23 cellular contexts compared by ENCODE assay signal in the genomic region with DNA sequence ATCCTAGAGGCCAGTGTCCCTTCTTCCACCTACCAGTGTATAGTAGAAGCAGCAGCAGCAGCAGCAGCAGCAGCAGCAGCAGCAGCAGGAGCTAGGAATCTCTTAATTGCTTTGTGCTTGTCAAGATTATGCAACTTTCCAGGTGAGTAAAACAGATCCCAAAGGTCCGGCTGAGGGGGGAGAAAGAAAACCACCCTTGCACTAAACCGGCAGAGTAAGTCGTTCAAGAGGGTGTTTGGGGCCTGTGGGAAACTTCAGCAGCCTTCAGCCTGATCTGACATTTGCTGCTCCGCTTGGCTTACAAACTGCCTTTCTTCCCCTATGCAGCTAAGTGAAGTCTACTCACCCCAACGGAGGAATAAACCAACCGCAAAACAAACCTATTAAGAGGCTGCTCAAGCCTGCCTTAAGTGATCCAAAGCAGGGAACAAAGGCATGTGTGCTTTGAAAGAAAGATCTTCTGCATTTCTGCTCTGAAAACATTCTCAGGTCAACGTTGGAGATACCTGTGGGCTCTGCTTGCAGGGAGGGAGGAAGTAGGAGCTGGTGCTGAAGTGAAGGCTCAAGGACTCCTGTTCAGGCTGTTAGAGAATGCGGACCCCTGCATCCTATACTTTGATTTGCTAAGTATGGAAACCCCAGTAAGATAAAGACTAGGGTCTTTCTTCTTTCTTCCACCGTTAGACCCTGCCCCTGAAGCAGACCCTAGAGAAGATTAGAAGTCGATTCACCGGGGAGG. TPM values are rescaled to one million over a fixed set of nuclear protein-coding genes. Genes with fewer than 3 reads are reported as not detected.
DNase-seq lines count a peak whose midpoint lies in the region; ATAC-seq, FAIRE-seq and TF ChIP-seq lines count a peak whose summit lies in the region.
"Had no signal": no experiment of that assay in that cellular context is flagged by ENCODE, and none has a peak within 500 bp of the region (broad histone marks: within the 10 kb centered on the region; RNA-seq: fewer than 3 reads in every experiment).

No MANE protein-coding gene starts in this region.

- H3K4me3 Mint-ChIP-seq in Caco-2 (ENCODE audit: unreplicated experiment) (peak overlapping the region; percentile 32), nephron (no peak overlapping the region), endothelial cell (ENCODE audit: unreplicated experiment) (no peak overlapping the region)
- no peak overlapping the region for H3K4me3 Mint-ChIP-seq in activated CD4-positive, alpha-beta memory T cell treated with anti-CD3 and anti-CD28 coated beads, Interleukin-2, amount 10 ng/mL, durations not matched to agents 7 days and 5 days
- H3K4me3 Mint-ChIP-seq: CD14-positive monocyte; naive thymus-derived CD4-positive, alpha-beta T cell had no signal

- H3K9me3 ChIP-seq in Caco-2, result no peaks in the 10 kb centered on the region
- H3K9me3 ChIP-seq: colonic mucosa, gastroesophageal sphincter, prostate gland, upper lobe of left lung had no signal

- no TSS peak for BruUV-seq in Caco-2 (replicated peaks; lab: Mats Ljungman, UMichigan)

- intact Hi-C loops in Caco-2 (cut with micrococcal nuclease; ENCODE audit: unreplicated experiment) (loop anchor here (1.0 to 5.0 kb wide), 2 partner anchors 36 to 38 kb away; a partner anchor contains a TSS), dorsolateral prefrontal cortex (cut with DNase I) (loop anchor here in 1 of 2 donors (2.0 kb wide), 1 partner anchor 19 kb away; no protein-coding TSS in a partner anchor)

- H3K27me3 ChIP-seq in Caco-2 (replicated peaks; ENCODE audit: control insufficient read depth, insufficient read depth, low read length), result no peaks in the 10 kb centered on the region
- H3K27me3 ChIP-seq in dorsolateral prefrontal cortex, result peaks cover 0 to 2% (median 0%) of the 10 kb centered on the region in 45 donors
- H3K27me3 ChIP-seq: colonic mucosa, gastroesophageal sphincter, upper lobe of left lung had no signal

- H3K36me3 Mint-ChIP-seq in Caco-2 (ENCODE audit: insufficient read depth, unreplicated experiment) (no peaks in the 10 kb centered on the region), nephron (ENCODE audit: low read depth) (no peaks in the 10 kb centered on the region), endothelial cell (ENCODE audit: low read depth, unreplicated experiment) (no peaks in the 10 kb centered on the region)
- H3K36me3 Mint-ChIP-seq in activated CD4-positive, alpha-beta memory T cell treated with anti-CD3 and anti-CD28 coated beads, Interleukin-2, amount 10 ng/mL, durations not matched to agents 7 days and 5 days (ENCODE audit: low read depth), result no peaks in the 10 kb centered on the region
- H3K36me3 Mint-ChIP-seq: CD14-positive monocyte; naive thymus-derived CD4-positive, alpha-beta T cell had no signal

- DNase-seq in Caco-2, result peak; percentile 65 to 67
- peak; percentile 85 for DNase-seq in NCI-H2107 (lab: John Stamatoyannopoulos, UW)
- no peak for DNase-seq in dorsolateral prefrontal cortex
- DNase-seq in GM12892 (ENCODE audit: insufficient read length), result no peak
- DNase-seq in activated CD4-positive, alpha-beta memory T cell treated with anti-CD3 and anti-CD28 coated beads, Interleukin-2, amount 10 ng/mL, durations not matched to agents 7 days and 5 days, result no peak
- no peak for DNase-seq in endothelial cell (ENCODE audit: low spot score)
- DNase-seq: activated naive CD4-positive, alpha-beta T cell; anterior cingulate cortex; colonic mucosa; DND-41; mammary epithelial cell; naive thymus-derived CD4-positive, alpha-beta T cell; NCI-H1417 treated with DMSO at 0.1 percent for 48 hours; NCI-H446 treated with DMSO at 0.1 percent for 48 hours; T1000 had no signal

- no peak for ATAC-seq in HG03457 (IDR thresholded peaks at IDR 0.05; ENCODE audit: unreplicated experiment)
- ATAC-seq: gastroesophageal sphincter; HCT116; naive thymus-derived CD4-positive, alpha-beta T cell had no signal

- peak overlapping the region; percentile 58 for H3K27ac Mint-ChIP-seq in Caco-2 (ENCODE audit: unreplicated experiment)
- H3K27ac Mint-ChIP-seq in nephron, result peak overlapping the region; percentile 72 to 93 (median 81)
- H3K27ac Mint-ChIP-seq in activated CD4-positive, alpha-beta memory T cell treated with anti-CD3 and anti-CD28 coated beads, Interleukin-2, amount 10 ng/mL, durations not matched to agents 7 days and 5 days, result no peak overlapping the region
- H3K27ac Mint-ChIP-seq in endothelial cell (ENCODE audit: unreplicated experiment), result no peak overlapping the region
- H3K27ac Mint-ChIP-seq: naive thymus-derived CD4-positive, alpha-beta T cell had no signal

- H3K27ac ChIP-seq in dorsolateral prefrontal cortex, result peak overlapping the region in 31 of 59 donors; percentile 3 to 92 (median 49)
- H3K27ac ChIP-seq: colonic mucosa, gastroesophageal sphincter, prostate gland had no signal

- POLR2A ChIA-PET in Caco-2 (lab: Charles Lee), result interaction anchor here (0.5 to 1.0 kb wide), 2 partner anchors 18 to 36 kb away, joined by 3 to 4 read pairs; no protein-coding TSS in a partner anchor
- POLR2A ChIA-PET in activated CD4-positive, alpha-beta memory T cell treated with anti-CD3 and anti-CD28 coated beads, Interleukin-2, amount 10 ng/mL, durations not matched to agents 7 days and 5 days (lab: Charles Lee), result no interaction called here

- H3K36me3 ChIP-seq in Caco-2 (ENCODE audit: control insufficient read depth, insufficient read depth, low read length), result no peaks in the 10 kb centered on the region
- H3K36me3 ChIP-seq: colonic mucosa, gastroesophageal sphincter, prostate gland, upper lobe of left lung had no signal

- H3K9me3 Mint-ChIP-seq in Caco-2 (ENCODE audit: unreplicated experiment) (no peaks in the 10 kb centered on the region), nephron (no peaks in the 10 kb centered on the region), endothelial cell (ENCODE audit: unreplicated experiment) (no peaks in the 10 kb centered on the region)
- H3K9me3 Mint-ChIP-seq in activated CD4-positive, alpha-beta memory T cell treated with anti-CD3 and anti-CD28 coated beads, Interleukin-2, amount 10 ng/mL, durations not matched to agents 7 days and 5 days, result no peaks in the 10 kb centered on the region
- H3K9me3 Mint-ChIP-seq: CD14-positive monocyte; naive thymus-derived CD4-positive, alpha-beta T cell had no signal

- no peak for TF ChIP-seq POLR2A in GM12892 (IDR thresholded peaks at IDR 0.05; ENCODE audit: low read depth, low read length)

- CTCF ChIA-PET in Caco-2 (lab: Charles Lee), result interaction anchor here (0.7 kb wide), 1 partner anchor 120 kb away, joined by 3 read pairs; no protein-coding TSS in a partner anchor
- CTCF ChIA-PET in activated CD4-positive, alpha-beta memory T cell treated with anti-CD3 and anti-CD28 coated beads, Interleukin-2, amount 10 ng/mL, durations not matched to agents 7 days and 5 days (lab: Charles Lee), result no interaction called here

- no peak overlapping the region for H3K4me3 ChIP-seq in Caco-2 (ENCODE audit: low read depth, low read length)
- H3K4me3 ChIP-seq in dorsolateral prefrontal cortex, result no peak overlapping the region
- H3K4me3 ChIP-seq: colonic mucosa, gastroesophageal sphincter, prostate gland, upper lobe of left lung had no signal

- H3K27me3 Mint-ChIP-seq in Caco-2 (ENCODE audit: insufficient read depth, unreplicated experiment) (no peaks in the 10 kb centered on the region), nephron (ENCODE audit: low read depth) (peaks cover 5% of the 10 kb centered on the region), endothelial cell (ENCODE audit: unreplicated experiment) (peaks cover 6% of the 10 kb centered on the region)
- peaks cover 39% of the 10 kb centered on the region for H3K27me3 Mint-ChIP-seq in activated CD4-positive, alpha-beta memory T cell treated with anti-CD3 and anti-CD28 coated beads, Interleukin-2, amount 10 ng/mL, durations not matched to agents 7 days and 5 days

- H3K4me1 ChIP-seq in Caco-2, result peaks cover 23% of the 10 kb centered on the region
- H3K4me1 ChIP-seq: colonic mucosa, gastroesophageal sphincter, prostate gland had no signal

- peaks cover 38% of the 10 kb centered on the region for H3K4me1 Mint-ChIP-seq in Caco-2 (ENCODE audit: low read depth, unreplicated experiment)
- H3K4me1 Mint-ChIP-seq in nephron, result peaks cover 55% of the 10 kb centered on the region
- H3K4me1 Mint-ChIP-seq in activated CD4-positive, alpha-beta memory T cell treated with anti-CD3 and anti-CD28 coated beads, Interleukin-2, amount 10 ng/mL, durations not matched to agents 7 days and 5 days, result no peaks in the 10 kb centered on the region
- peaks cover 10% of the 10 kb centered on the region for H3K4me1 Mint-ChIP-seq in endothelial cell (ENCODE audit: unreplicated experiment)
- H3K4me1 Mint-ChIP-seq: CD14-positive monocyte; naive thymus-derived CD4-positive, alpha-beta T cell had no signal

- no peak for FAIRE-seq in GM12892 (lab: Jason Lieb, UNC)
- FAIRE-seq: GM19239 had no signal

- TF ChIP-seq CTCF in Caco-2 (IDR thresholded peaks at IDR 0.05; ENCODE audit: insufficient read depth in 1 of 2, low read depth in 1 of 2, low read length in 1 of 2, severe bottlenecking in 1 of 2, unreplicated experiment in 1 of 2) (no peak), dorsolateral prefrontal cortex (IDR thresholded peaks at IDR 0.05 in 54 of 56, conservative IDR thresholded peaks at IDR 0.05 in 2 of 56; ENCODE audit: low read depth in 1 of 56, partially characterized antibody in 56 of 56) (no peak), nephron (IDR thresholded peaks at IDR 0.05; ENCODE audit: unreplicated experiment in 3 of 3) (no peak), endothelial cell (IDR thresholded peaks at IDR 0.05; ENCODE audit: unreplicated experiment) (no peak)

RNA-seq across cellular contexts. Expression of a gene that starts 35.7 kb away (rescaled TPM):
- 167 and 170 TPM in 2 replicates for total RNA-seq in Caco-2 (2022)
- total RNA-seq in dorsolateral prefrontal cortex, result 100 to 1,000 TPM; 124 to 310 (median 169) TPM
- 35.1 TPM for polyA plus RNA-seq in GM12892 (2012; ENCODE audit: missing spikeins)
- 10 to 100 TPM; 58.2 to 61.4 TPM for total RNA-seq in activated CD4-positive, alpha-beta memory T cell treated with anti-CD3 and anti-CD28 coated beads, Interleukin-2, amount 10 ng/mL, durations not matched to agents 7 days and 5 days
- 75.5 TPM for total RNA-seq in endothelial cell (ENCODE audit: unreplicated experiment)

Comparison
In these comparisons a context has a peak if more than half of its experiments do, and no peak if none do; other contexts are left out.
1. DNase-seq: peak in Caco-2 (2 of 2) and NCI-H2107 (single experiment); none in dorsolateral prefrontal cortex (0 of 10), GM12892 (single experiment), activated CD4-positive, alpha-beta memory T cell treated with anti-CD3 and anti-CD28 coated beads, Interleukin-2, amount 10 ng/mL, durations not matched to agents 7 days and 5 days (single experiment) and endothelial cell (single experiment).
2. H3K27ac Mint-ChIP-seq: peak in Caco-2 (single experiment) and nephron (3 of 3); none in activated CD4-positive, alpha-beta memory T cell treated with anti-CD3 and anti-CD28 coated beads, Interleukin-2, amount 10 ng/mL, durations not matched to agents 7 days and 5 days (single experiment) and endothelial cell (single experiment).